ENCODE assay signal across 8 cellular contexts in genomic region chr1:211260161-211261107, GRCh38. TPM values are rescaled to one million over a fixed set of nuclear protein-coding genes. Genes with fewer than 3 reads are reported as not detected.
DNase-seq lines count a peak whose midpoint lies in the region; ATAC-seq and TF ChIP-seq lines count a peak whose summit lies in the region.

No MANE protein-coding gene starts in this region.

- intact Hi-C loops in activated CD4-positive, alpha-beta memory T cell treated with anti-CD3 and anti-CD28 coated beads for 36 hours (cut with micrococcal nuclease): loop anchor here (1.0 to 10.0 kb wide), 2 partner anchors 126 to 774 kb away; partner anchors contain the start of genes DTL, INTS7 and KCNH1
- intact Hi-C loops in lower lobe of right lung (cut with DNase I): no loop called here

- H3K27me3 ChIP-seq in BLaER1: no peaks in the 10 kb centered on the region
- H3K27me3 ChIP-seq in duodenal mucosa (ENCODE audit: control insufficient read depth in 1 of 2, insufficient read depth in 2 of 2, low read length in 2 of 2): no peaks in the 10 kb centered on the region
- H3K27me3 ChIP-seq in lower lobe of right lung (ENCODE audit: low read depth): no peaks in the 10 kb centered on the region

- CTCF ChIA-PET in activated CD4-positive, alpha-beta memory T cell treated with anti-CD3 and anti-CD28 coated beads for 36 hours (lab: Charles Lee): interaction anchor here (0.8 to 1.8 kb wide), 5 partner anchors 17 to 312 kb away, joined by 3 to 4 read pairs (median 3); no protein-coding TSS in a partner anchor

- H3K36me3 ChIP-seq in BLaER1: peaks cover 14% of the 10 kb centered on the region
- no peaks in the 10 kb centered on the region for H3K36me3 ChIP-seq in duodenal mucosa (ENCODE audit: control insufficient read depth in 1 of 2, insufficient read depth in 2 of 2, low read length in 2 of 2)
- H3K36me3 ChIP-seq in lower lobe of right lung: peaks cover 20% of the 10 kb centered on the region

- H3K9me3 ChIP-seq in BLaER1: no peaks in the 10 kb centered on the region
- no peaks in the 10 kb centered on the region for H3K9me3 ChIP-seq in duodenal mucosa (ENCODE audit: control insufficient read depth in 1 of 2, low read length in 2 of 2)
- H3K9me3 ChIP-seq in lower lobe of right lung: no peaks in the 10 kb centered on the region

- peaks cover 12% of the 10 kb centered on the region for H3K36me3 Mint-ChIP-seq in activated CD4-positive, alpha-beta memory T cell treated with anti-CD3 and anti-CD28 coated beads for 36 hours

- H3K9ac ChIP-seq in BLaER1: peak overlapping the region; percentile 81
- peak overlapping the region; percentile 57 to 94 for H3K9ac ChIP-seq in duodenal mucosa (ENCODE audit: low read depth in 1 of 2, low read length in 2 of 2)

- TF ChIP-seq POLR2A in GM19193 (IDR thresholded peaks at IDR 0.05; ENCODE audit: extremely low read depth, insufficient read depth, insufficient read length): peak; percentile 44

- H3K4me1 ChIP-seq in BLaER1 (peaks cover 23% of the 10 kb centered on the region), duodenal mucosa (ENCODE audit: control insufficient read depth in 1 of 2, insufficient read depth in 2 of 2, low read length in 2 of 2) (peaks cover 15 to 19% of the 10 kb centered on the region in 2 donors), lower lobe of right lung (peaks cover 21% of the 10 kb centered on the region)

- no peaks in the 10 kb centered on the region for H3K9me3 Mint-ChIP-seq in activated CD4-positive, alpha-beta memory T cell treated with anti-CD3 and anti-CD28 coated beads for 36 hours

- no peak for TF ChIP-seq CTCF in lower lobe of right lung (IDR thresholded peaks at IDR 0.05)

- ATAC-seq in HG03439 (IDR thresholded peaks at IDR 0.05; ENCODE audit: unreplicated experiment) (peak; percentile 38), lower lobe of right lung (peak; percentile 50 to 58)

- no peaks in the 10 kb centered on the region for H3K27me3 Mint-ChIP-seq in activated CD4-positive, alpha-beta memory T cell treated with anti-CD3 and anti-CD28 coated beads for 36 hours

- peak overlapping the region; percentile 88 for H3K4me2 ChIP-seq in BLaER1

- DNase-seq in NCI-H774 (lab: John Stamatoyannopoulos, UW) (peak; percentile 62), lower lobe of right lung (peak; percentile 87)
- peak; percentile 83 for DNase-seq in activated CD4-positive, alpha-beta memory T cell treated with anti-CD3 and anti-CD28 coated beads for 36 hours
- DNase-seq in stimulated activated CD4-positive, alpha-beta T cell treated with anti-CD3 and anti-CD28 coated beads, TNF-alpha, amount 100 ng/mL, for 1 hour (ENCODE audit: low read depth in 3 of 3, low spot score in 1 of 3): peak in 2 of 3 donors; percentile 27 to 44

- peaks cover 12% of the 10 kb centered on the region for H4K20me1 ChIP-seq in BLaER1

- H3K27ac ChIP-seq in BLaER1: peak overlapping the region; percentile 74
- H3K27ac ChIP-seq in duodenal mucosa (ENCODE audit: low read depth, low read length): peak overlapping the region; percentile 76
- peak overlapping the region; percentile 97 for H3K27ac ChIP-seq in lower lobe of right lung

- peak overlapping the region; percentile 83 for H3K4me3 Mint-ChIP-seq in activated CD4-positive, alpha-beta memory T cell treated with anti-CD3 and anti-CD28 coated beads for 36 hours

- H3K4me1 Mint-ChIP-seq in activated CD4-positive, alpha-beta memory T cell treated with anti-CD3 and anti-CD28 coated beads for 36 hours (ENCODE audit: low read depth): peaks cover 20% of the 10 kb centered on the region

- H3K27ac Mint-ChIP-seq in activated CD4-positive, alpha-beta memory T cell treated with anti-CD3 and anti-CD28 coated beads for 36 hours: peak overlapping the region; percentile 86

- H3K4me3 ChIP-seq in BLaER1 (peak overlapping the region; percentile 89), duodenal mucosa (ENCODE audit: low read depth in 1 of 2, low read length in 2 of 2) (peak overlapping the region; percentile 84 to 96), lower lobe of right lung (peak overlapping the region; percentile 79)

- POLR2A ChIA-PET in activated CD4-positive, alpha-beta memory T cell treated with anti-CD3 and anti-CD28 coated beads for 36 hours (lab: Charles Lee): interaction anchor here (0.6 to 2.0 kb wide), 8 partner anchors 20 to 156 kb away, joined by 3 to 6 read pairs (median 3); no protein-coding TSS in a partner anchor

RNA-seq across cellular contexts. Expression of gene RCOR3, which starts 1.3 kb away (rescaled TPM):
- total RNA-seq in activated CD4-positive, alpha-beta memory T cell treated with anti-CD3 and anti-CD28 coated beads for 36 hours: 10 to 100 TPM; 30.2 to 32.7 TPM
- 52.3 TPM for total RNA-seq in lower lobe of right lung

Comparison
In these comparisons a context has a peak if more than half of its experiments do, and no peak if none do; other contexts are left out.
1. Peak in every context shown above with its lines: DNase-seq, ATAC-seq, H3K4me3 ChIP-seq and H3K27ac ChIP-seq.
2. DNase-seq: peak in every context shown above with its lines; median percentile 87 in lower lobe of right lung; 83 in activated CD4-positive, alpha-beta memory T cell treated with anti-CD3 and anti-CD28 coated beads for 36 hours; 62 in NCI-H774; 36 in stimulated activated CD4-positive, alpha-beta T cell treated with anti-CD3 and anti-CD28 coated beads, TNF-alpha, amount 100 ng/mL, for 1 hour.